ENCODE assay signal across 13 cellular contexts in genomic region chr2:62227386-62228075, GRCh38. TPM values are rescaled to one million over a fixed set of nuclear protein-coding genes. Genes with fewer than 3 reads are reported as not detected.
DNase-seq lines count a peak whose midpoint lies in the region; ATAC-seq and TF ChIP-seq lines count a peak whose summit lies in the region.
"Had no signal": no experiment of that assay in that cellular context is flagged by ENCODE, and none has a peak within 500 bp of the region (broad histone marks: within the 10 kb centered on the region; RNA-seq: fewer than 3 reads in every experiment).

No MANE protein-coding gene starts in this region.

- peaks cover 25% of the 10 kb centered on the region for H3K36me3 Mint-ChIP-seq in activated naive CD8-positive, alpha-beta T cell
- peaks cover 16 to 35% (median 32%) of the 10 kb centered on the region in 3 donors for H3K36me3 Mint-ChIP-seq in naive thymus-derived CD8-positive, alpha-beta T cell

- H3K9me3 Mint-ChIP-seq in activated naive CD8-positive, alpha-beta T cell (ENCODE audit: low read depth): peaks cover 6% of the 10 kb centered on the region
- peaks cover 0 to 4% (median 0%) of the 10 kb centered on the region in 9 donors for H3K9me3 Mint-ChIP-seq in naive thymus-derived CD8-positive, alpha-beta T cell
- H3K9me3 Mint-ChIP-seq: T-helper 2 cell treated with Interferon-gamma antibody and Interleukin-4, amounts not matched to agents 5 μg/mL and 100 μg/mL, for 36 hours had no signal

- H3K4me1 Mint-ChIP-seq in activated naive CD8-positive, alpha-beta T cell (ENCODE audit: low read depth): peaks cover 43% of the 10 kb centered on the region
- H3K4me1 Mint-ChIP-seq in naive thymus-derived CD8-positive, alpha-beta T cell: peaks cover 21 to 61% (median 48%) of the 10 kb centered on the region in 4 donors

- POLR2A ChIA-PET in naive thymus-derived CD8-positive, alpha-beta T cell (lab: Charles Lee): interaction anchor here (0.6 to 0.7 kb wide), 2 partner anchors 10 to 1156 kb away, joined by 3 read pairs; no protein-coding TSS in a partner anchor

- DNase-seq in activated CD8-positive, alpha-beta memory T cell treated with anti-CD3 and anti-CD28 coated beads for 24 hours: peak; percentile 49
- DNase-seq in activated CD8-positive, alpha-beta memory T cell treated with anti-CD3 and anti-CD28 coated beads, Interleukin-2, amount 50 U/mL, for 48 hours: no peak
- DNase-seq in HT1080 (ENCODE audit: low read depth) (peak; percentile 67), SHP77 treated with DMSO at 0.1 percent for 48 hours (lab: John Stamatoyannopoulos, UW) (no peak), GM10266 (ENCODE audit: extremely low spot score) (no peak), NCI-H2107 treated with DMSO at 0.1 percent for 48 hours (lab: John Stamatoyannopoulos, UW; ENCODE audit: unreplicated experiment) (no peak)
- DNase-seq in naive thymus-derived CD8-positive, alpha-beta T cell: no peak
- DNase-seq: anterior cingulate cortex, left ventricle myocardium superior, NCI-H1105 treated with DMSO at 0.1 percent for 48 hours had no signal

- no peak overlapping the region for H3K4me3 Mint-ChIP-seq in activated naive CD8-positive, alpha-beta T cell
- peak overlapping the region in 1 of 10 donors; percentile 11 for H3K4me3 Mint-ChIP-seq in naive thymus-derived CD8-positive, alpha-beta T cell
- H3K4me3 Mint-ChIP-seq: T-helper 2 cell treated with Interferon-gamma antibody and Interleukin-4, amounts not matched to agents 5 μg/mL and 100 μg/mL, for 36 hours had no signal

- TF ChIP-seq CTCF in GM10266 (IDR thresholded peaks at IDR 0.05; ENCODE audit: control insufficient read depth, insufficient read depth, low read depth, missing control alignments): no peak

- ATAC-seq in naive thymus-derived CD8-positive, alpha-beta T cell: peak in 1 of 2 donors; percentile 17
- ATAC-seq: K562, left ventricle myocardium superior had no signal

- peak overlapping the region; percentile 82 for H3K27ac Mint-ChIP-seq in activated naive CD8-positive, alpha-beta T cell
- peak overlapping the region in 9 of 10 donors; percentile 13 to 90 (median 69) for H3K27ac Mint-ChIP-seq in naive thymus-derived CD8-positive, alpha-beta T cell
- H3K27ac Mint-ChIP-seq: T-helper 2 cell treated with Interferon-gamma antibody and Interleukin-4, amounts not matched to agents 5 μg/mL and 100 μg/mL, for 36 hours had no signal

- H3K27me3 Mint-ChIP-seq in activated naive CD8-positive, alpha-beta T cell: no peaks in the 10 kb centered on the region
- H3K27me3 Mint-ChIP-seq in naive thymus-derived CD8-positive, alpha-beta T cell: no peaks in the 10 kb centered on the region

RNA-seq across cellular contexts. Expression of gene B3GNT2, which starts 31.6 kb away (rescaled TPM):
- 20.5 and 26.5 TPM in 2 replicates for total RNA-seq in HT1080 (2014; rRNA removed; shearing (Covaris generic))
- 15.3 and 17.3 TPM in 2 replicates for polyA plus RNA-seq in HT1080 (2015; cell fraction: cytosol; rRNA removed)
- polyA plus RNA-seq in HT1080 (2015; cell fraction: nucleus; rRNA removed): 11.6 and 14.2 TPM in 2 replicates
- 10 to 100 TPM; 20.7 to 22.8 TPM for total RNA-seq in naive thymus-derived CD8-positive, alpha-beta T cell
- 10 to 100 TPM; 20.0 to 31.0 (median 27.0) TPM for polyA plus RNA-seq in naive thymus-derived CD8-positive, alpha-beta T cell

Comparison
In these comparisons a context has a peak if more than half of its experiments do, and no peak if none do; other contexts are left out.
1. DNase-seq: peak in activated CD8-positive, alpha-beta memory T cell treated with anti-CD3 and anti-CD28 coated beads for 24 hours (single experiment) and HT1080 (single experiment); none in activated CD8-positive, alpha-beta memory T cell treated with anti-CD3 and anti-CD28 coated beads, Interleukin-2, amount 50 U/mL, for 48 hours (single experiment), naive thymus-derived CD8-positive, alpha-beta T cell (0 of 10), SHP77 treated with DMSO at 0.1 percent for 48 hours (single experiment), GM10266 (single experiment) and NCI-H2107 treated with DMSO at 0.1 percent for 48 hours (single experiment).